8 cellular contexts compared by ENCODE assay signal in genomic region chr22:27133951-27134664, GRCh38.
DNase-seq lines count a peak whose midpoint lies in the region; ATAC-seq and TF ChIP-seq lines count a peak whose summit lies in the region.

No MANE protein-coding gene starts in this region.

- no peak for TF ChIP-seq CTCF in astrocyte of the cerebellum (IDR thresholded peaks at IDR 0.05; ENCODE audit: low read depth, low read length, missing control alignments)
- TF ChIP-seq CTCF in natural killer cell (IDR thresholded peaks at IDR 0.05), result no peak

- no peak overlapping the region for H3K4me3 ChIP-seq in astrocyte of the cerebellum (ENCODE audit: low read depth, low read length)

- H3K27me3 Mint-ChIP-seq in natural killer cell (ENCODE audit: low read depth in 2 of 2), result peaks cover 17 to 30% of the 10 kb centered on the region in 2 donors

- H3K4me3 Mint-ChIP-seq in natural killer cell, result no peak overlapping the region

- no peaks in the 10 kb centered on the region for H3K4me1 Mint-ChIP-seq in natural killer cell

- ATAC-seq in natural killer cell (peak in 2 of 3 donors; percentile 35 to 43), left colon (no peak), GM18873 (IDR thresholded peaks at IDR 0.05; ENCODE audit: low FRiP score, unreplicated experiment) (no peak), GM21825 (IDR thresholded peaks at IDR 0.05; ENCODE audit: unreplicated experiment) (no peak)

- H3K36me3 Mint-ChIP-seq in natural killer cell, result no peaks in the 10 kb centered on the region

- intact Hi-C loops in natural killer cell (cut with micrococcal nuclease), result no loop called here
- intact Hi-C loops in left colon (cut with DNase I, micrococcal nuclease), result no loop called here

- no peaks in the 10 kb centered on the region for H3K9me3 Mint-ChIP-seq in natural killer cell

- in situ Hi-C loops in Caki2 (cut with HindIII; ENCODE audit: low pct_unique_long_range_greater_than_20kb, low sequenced_read_pairs), result no loop called here
- in situ Hi-C loops in astrocyte of the cerebellum (cut with HindIII; ENCODE audit: low sequenced_read_pairs), result no loop called here

- H3K27ac Mint-ChIP-seq in natural killer cell, result no peak overlapping the region

- peak; percentile 57 for DNase-seq in Caki2 (ENCODE audit: low read depth)
- peak; percentile 80 to 84 for DNase-seq in Kasumi-1 (lab: John Stamatoyannopoulos, UW)
- peak; percentile 67 for DNase-seq in astrocyte of the cerebellum (ENCODE audit: low read depth)
- DNase-seq in natural killer cell, result no peak
- no peak for DNase-seq in left colon
- no peak for DNase-seq in NCI-H146 treated with DMSO at 0.1 percent for 48 hours (lab: John Stamatoyannopoulos, UW; ENCODE audit: unreplicated experiment)

Comparison
In these comparisons a context has a peak if more than half of its experiments do, and no peak if none do; other contexts are left out.
1. DNase-seq: peak in Caki2 (single experiment), Kasumi-1 (2 of 2) and astrocyte of the cerebellum (single experiment); none in natural killer cell (single experiment), left colon (0 of 2) and NCI-H146 treated with DMSO at 0.1 percent for 48 hours (single experiment).
2. ATAC-seq: peak in natural killer cell (2 of 3); none in left colon (single experiment), GM18873 (single experiment) and GM21825 (single experiment).